16 cellular contexts compared by ENCODE assay signal in genomic region chr2:12612646-12613045, GRCh38.
"Had no signal": no experiment of that assay in that cellular context is flagged by ENCODE, and none has a peak within 500 bp of the region (broad histone marks: within the 10 kb centered on the region; RNA-seq: fewer than 3 reads in every experiment).

No MANE protein-coding gene starts in this region.

- H3K36me3 ChIP-seq: adrenal gland, right lobe of liver, spleen, stomach, thoracic aorta, upper lobe of right lung, WERI-Rb-1 had no signal

- H3K36me3 Mint-ChIP-seq: activated CD4-positive, alpha-beta memory T cell treated with anti-CD3 and anti-CD28 coated beads for 36 hours; activated CD8-positive, alpha-beta memory T cell treated with anti-CD3 and anti-CD28 coated beads, Interleukin-2, amount 10 ng/mL, durations not matched to agents 7 days and 5 days had no signal

- H3K27me3 ChIP-seq: adrenal gland, foreskin keratinocyte, right lobe of liver, spleen, stomach, upper lobe of right lung had no signal

- FAIRE-seq: colon had no signal

- H3K27ac Mint-ChIP-seq: activated CD4-positive, alpha-beta memory T cell treated with anti-CD3 and anti-CD28 coated beads for 36 hours; activated CD8-positive, alpha-beta memory T cell treated with anti-CD3 and anti-CD28 coated beads, Interleukin-2, amount 10 ng/mL, durations not matched to agents 7 days and 5 days had no signal

- DNase-seq: activated CD4-positive, alpha-beta memory T cell treated with anti-CD3 and anti-CD28 coated beads for 36 hours; activated CD8-positive, alpha-beta memory T cell treated with anti-CD3 and anti-CD28 coated beads, Interleukin-2, amount 10 ng/mL, durations not matched to agents 7 days and 5 days; activated naive CD4-positive, alpha-beta T cell treated with anti-CD3 and anti-CD28 coated beads, Interleukin-2, amount 50 U/mL, for 16 hours; activated T-cell treated with anti-CD3 and anti-CD28 coated beads, Interleukin-2, amount 50 U/mL, for 1 hour; adrenal gland; caudate nucleus; foreskin keratinocyte; psoas muscle; right lobe of liver; spleen; upper lobe of right lung; WERI-Rb-1 had no signal

- H3K4me3 Mint-ChIP-seq: activated CD4-positive, alpha-beta memory T cell treated with anti-CD3 and anti-CD28 coated beads for 36 hours; activated CD8-positive, alpha-beta memory T cell treated with anti-CD3 and anti-CD28 coated beads, Interleukin-2, amount 10 ng/mL, durations not matched to agents 7 days and 5 days; nephron progenitor cell had no signal

- H3K27ac ChIP-seq: adrenal gland, foreskin keratinocyte, psoas muscle, right lobe of liver, spleen, stomach, thoracic aorta, upper lobe of right lung, WERI-Rb-1 had no signal

- H3K4me1 ChIP-seq: adrenal gland, foreskin keratinocyte, psoas muscle, right lobe of liver, upper lobe of right lung had no signal

- H3K27me3 Mint-ChIP-seq: activated CD4-positive, alpha-beta memory T cell treated with anti-CD3 and anti-CD28 coated beads for 36 hours; activated CD8-positive, alpha-beta memory T cell treated with anti-CD3 and anti-CD28 coated beads, Interleukin-2, amount 10 ng/mL, durations not matched to agents 7 days and 5 days had no signal

- H3K9me3 Mint-ChIP-seq: nephron progenitor cell had no signal

- H3K9me3 ChIP-seq: adrenal gland, psoas muscle, right lobe of liver, stomach, thoracic aorta, upper lobe of right lung had no signal

- H3K4me3 ChIP-seq: adrenal gland, psoas muscle, right lobe of liver, spleen, stomach, thoracic aorta, upper lobe of right lung had no signal
